ENCODE assay signal across 15 cellular contexts in genomic region chr10:14567421-14567820, GRCh38.
DNase-seq lines count a peak whose midpoint lies in the region; ATAC-seq and TF ChIP-seq lines count a peak whose summit lies in the region.
"Had no signal": no experiment of that assay in that cellular context is flagged by ENCODE, and none has a peak within 500 bp of the region (broad histone marks: within the 10 kb centered on the region; RNA-seq: fewer than 3 reads in every experiment).

No MANE protein-coding gene starts in this region.

- H3K27ac Mint-ChIP-seq in activated CD4-positive, alpha-beta T cell treated with anti-CD3 and anti-CD28 coated beads, Interleukin-2, amount 10 ng/mL, durations not matched to agents 24 days and 14 days = peak overlapping the region; percentile 68
- peak overlapping the region; percentile 4 for H3K27ac Mint-ChIP-seq in activated B cell treated with CpG ODN at 0.5 μM for 24 hours
- peak overlapping the region; percentile 54 for H3K27ac Mint-ChIP-seq in endothelial cell (ENCODE audit: unreplicated experiment)
- H3K27ac Mint-ChIP-seq in stimulated activated naive B cell treated with anti-CD40 and anti-IgM and Interleukin-4, amounts not matched to agents 10 μg/mL and 1 μg/mL and 100 μg/mL, for 72 hours = peak overlapping the region; percentile 38

- TF ChIP-seq CTCF in activated B cell treated with CpG ODN at 0.5 μM for 24 hours (IDR thresholded peaks at IDR 0.05) = no peak
- TF ChIP-seq CTCF in endothelial cell (IDR thresholded peaks at IDR 0.05; ENCODE audit: unreplicated experiment) = no peak

- POLR2A ChIA-PET in activated B cell treated with CpG ODN at 0.5 μM for 24 hours (lab: Charles Lee) = no interaction called here

- H3K27me3 Mint-ChIP-seq in activated CD4-positive, alpha-beta T cell treated with anti-CD3 and anti-CD28 coated beads, Interleukin-2, amount 10 ng/mL, durations not matched to agents 24 days and 14 days = no peaks in the 10 kb centered on the region
- no peaks in the 10 kb centered on the region for H3K27me3 Mint-ChIP-seq in activated B cell treated with CpG ODN at 0.5 μM for 24 hours
- peaks cover 9% of the 10 kb centered on the region for H3K27me3 Mint-ChIP-seq in endothelial cell (ENCODE audit: unreplicated experiment)
- no peaks in the 10 kb centered on the region for H3K27me3 Mint-ChIP-seq in stimulated activated naive B cell treated with anti-CD40 and anti-IgM and Interleukin-4, amounts not matched to agents 10 μg/mL and 1 μg/mL and 100 μg/mL, for 72 hours

- ATAC-seq in activated B cell treated with CpG ODN at 0.5 μM for 24 hours (ENCODE audit: low read depth) = no peak
- no peak for ATAC-seq in stimulated activated naive B cell treated with anti-CD40 and anti-IgM and Interleukin-4, amounts not matched to agents 10 μg/mL and 1 μg/mL and 100 μg/mL, for 72 hours (replicated peaks)
- ATAC-seq: GM12878 had no signal

- CTCF ChIA-PET in activated B cell treated with CpG ODN at 0.5 μM for 24 hours (lab: Charles Lee) = no interaction called here

- H3K4me1 Mint-ChIP-seq in activated CD4-positive, alpha-beta T cell treated with anti-CD3 and anti-CD28 coated beads, Interleukin-2, amount 10 ng/mL, durations not matched to agents 24 days and 14 days = peaks cover 83% of the 10 kb centered on the region
- H3K4me1 Mint-ChIP-seq in activated B cell treated with CpG ODN at 0.5 μM for 24 hours (peaks cover 90% of the 10 kb centered on the region), endothelial cell (ENCODE audit: unreplicated experiment) (peaks cover 71% of the 10 kb centered on the region)
- peaks cover 60 to 75% of the 10 kb centered on the region in 2 donors for H3K4me1 Mint-ChIP-seq in stimulated activated naive B cell treated with anti-CD40 and anti-IgM and Interleukin-4, amounts not matched to agents 10 μg/mL and 1 μg/mL and 100 μg/mL, for 72 hours

- H3K4me3 Mint-ChIP-seq in activated CD4-positive, alpha-beta T cell treated with anti-CD3 and anti-CD28 coated beads, Interleukin-2, amount 10 ng/mL, durations not matched to agents 24 days and 14 days = peak overlapping the region; percentile 36
- no peak overlapping the region for H3K4me3 Mint-ChIP-seq in activated B cell treated with CpG ODN at 0.5 μM for 24 hours
- H3K4me3 Mint-ChIP-seq in endothelial cell (ENCODE audit: unreplicated experiment) = peak overlapping the region; percentile 68
- no peak overlapping the region for H3K4me3 Mint-ChIP-seq in stimulated activated naive B cell treated with anti-CD40 and anti-IgM and Interleukin-4, amounts not matched to agents 10 μg/mL and 1 μg/mL and 100 μg/mL, for 72 hours

- peaks cover 54% of the 10 kb centered on the region for H3K36me3 Mint-ChIP-seq in activated CD4-positive, alpha-beta T cell treated with anti-CD3 and anti-CD28 coated beads, Interleukin-2, amount 10 ng/mL, durations not matched to agents 24 days and 14 days (ENCODE audit: low read depth)
- peaks cover 64% of the 10 kb centered on the region for H3K36me3 Mint-ChIP-seq in activated B cell treated with CpG ODN at 0.5 μM for 24 hours (ENCODE audit: low read depth)
- peaks cover 47% of the 10 kb centered on the region for H3K36me3 Mint-ChIP-seq in endothelial cell (ENCODE audit: low read depth, unreplicated experiment)
- peaks cover 31 to 48% of the 10 kb centered on the region in 2 donors for H3K36me3 Mint-ChIP-seq in stimulated activated naive B cell treated with anti-CD40 and anti-IgM and Interleukin-4, amounts not matched to agents 10 μg/mL and 1 μg/mL and 100 μg/mL, for 72 hours

- H3K9me3 Mint-ChIP-seq in activated CD4-positive, alpha-beta T cell treated with anti-CD3 and anti-CD28 coated beads, Interleukin-2, amount 10 ng/mL, durations not matched to agents 24 days and 14 days = peaks cover 3% of the 10 kb centered on the region
- H3K9me3 Mint-ChIP-seq in activated B cell treated with CpG ODN at 0.5 μM for 24 hours (peaks cover 2% of the 10 kb centered on the region), endothelial cell (ENCODE audit: unreplicated experiment) (no peaks in the 10 kb centered on the region)
- peaks cover 6 to 7% of the 10 kb centered on the region in 2 donors for H3K9me3 Mint-ChIP-seq in stimulated activated naive B cell treated with anti-CD40 and anti-IgM and Interleukin-4, amounts not matched to agents 10 μg/mL and 1 μg/mL and 100 μg/mL, for 72 hours

- no peak for DNase-seq in activated CD4-positive, alpha-beta T cell treated with anti-CD3 and anti-CD28 coated beads, Interleukin-2, amount 10 ng/mL, durations not matched to agents 24 days and 14 days
- no peak for DNase-seq in activated CD4-positive, alpha-beta T cell treated with anti-CD3 and anti-CD28 coated beads for 4 hours
- DNase-seq in activated B cell treated with CpG ODN at 0.5 μM for 24 hours (no peak), endothelial cell (ENCODE audit: low spot score) (no peak), SIG-M5 (lab: John Stamatoyannopoulos, UW) (no peak), GM03348 (ENCODE audit: low spot score) (no peak)
- no peak for DNase-seq in stimulated activated naive B cell treated with anti-CD40 and anti-IgM and Interleukin-4, amounts not matched to agents 10 μg/mL and 1 μg/mL and 100 μg/mL, for 72 hours
- DNase-seq in NK-92 treated with Interleukin-12 subunit alpha and Interleukin-12 subunit beta, amount 100 ng/mL, for 24 hours (lab: John Stamatoyannopoulos, UW) = no peak
- DNase-seq: COR-L47, hippocampal formation, Kasumi-1, kidney glomerular epithelial cell, NCI-H1417 treated with DMSO at 0.1 percent for 48 hours, NCI-H2227 treated with DMSO at 0.1 percent for 48 hours had no signal

- intact Hi-C loops in activated CD4-positive, alpha-beta T cell treated with anti-CD3 and anti-CD28 coated beads, Interleukin-2, amount 10 ng/mL, durations not matched to agents 24 days and 14 days (cut with micrococcal nuclease) = loop anchor here (10.0 kb wide), 1 partner anchor 387 kb away; the partner anchor contains the start of genes DCLRE1C and MEIG1
- intact Hi-C loops in activated B cell treated with CpG ODN at 0.5 μM for 24 hours (cut with micrococcal nuclease) = no loop called here

Comparison
In these comparisons a context has a peak if more than half of its experiments do, and no peak if none do; other contexts are left out.
1. H3K27ac Mint-ChIP-seq: peak in every context shown above with its lines; median percentile 68 in activated CD4-positive, alpha-beta T cell treated with anti-CD3 and anti-CD28 coated beads, Interleukin-2, amount 10 ng/mL, durations not matched to agents 24 days and 14 days; 54 in endothelial cell; 38 in stimulated activated naive B cell treated with anti-CD40 and anti-IgM and Interleukin-4, amounts not matched to agents 10 μg/mL and 1 μg/mL and 100 μg/mL, for 72 hours; 4 in activated B cell treated with CpG ODN at 0.5 μM for 24 hours.
2. H3K4me3 Mint-ChIP-seq: peak in activated CD4-positive, alpha-beta T cell treated with anti-CD3 and anti-CD28 coated beads, Interleukin-2, amount 10 ng/mL, durations not matched to agents 24 days and 14 days (single experiment) and endothelial cell (single experiment); none in activated B cell treated with CpG ODN at 0.5 μM for 24 hours (single experiment) and stimulated activated naive B cell treated with anti-CD40 and anti-IgM and Interleukin-4, amounts not matched to agents 10 μg/mL and 1 μg/mL and 100 μg/mL, for 72 hours (0 of 2).